ENCODE assay signal across 9 cellular contexts in the genomic region with DNA sequence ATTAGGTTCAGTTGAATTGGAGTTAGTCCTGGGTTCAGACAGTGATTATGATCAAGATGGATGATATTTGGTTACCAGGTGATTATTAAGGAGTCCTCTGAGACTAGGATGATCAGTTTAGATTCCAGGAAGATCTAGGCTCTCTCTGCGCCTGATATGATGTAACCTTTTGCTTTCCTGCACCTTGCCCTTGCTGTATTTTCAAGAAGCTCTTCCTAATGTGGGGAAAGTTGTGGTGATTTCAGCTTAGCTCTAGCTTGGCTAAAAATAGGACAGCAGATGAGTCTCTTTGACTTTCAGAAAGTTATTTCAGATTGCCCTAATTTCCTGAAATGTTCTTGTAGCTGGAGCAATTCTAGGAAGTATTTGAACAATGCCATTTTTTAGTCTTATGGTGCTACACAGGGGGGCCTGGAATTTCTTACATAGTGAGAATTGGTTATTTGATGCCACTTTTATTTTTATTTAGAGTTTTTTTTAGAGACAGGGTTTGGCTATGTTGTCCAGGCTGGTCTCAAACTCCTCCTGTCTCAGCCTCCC. TPM values are rescaled to one million over a fixed set of nuclear protein-coding genes. Genes with fewer than 3 reads are reported as not detected.
DNase-seq lines count a peak whose midpoint lies in the region; ATAC-seq, FAIRE-seq and TF ChIP-seq lines count a peak whose summit lies in the region.
"Had no signal": no experiment of that assay in that cellular context is flagged by ENCODE, and none has a peak within 500 bp of the region (broad histone marks: within the 10 kb centered on the region; RNA-seq: fewer than 3 reads in every experiment).

No MANE protein-coding gene starts in this region.

- POLR2A ChIA-PET in activated CD4-positive, alpha-beta T cell treated with anti-CD3 and anti-CD28 coated beads, Interleukin-2, amount 10 ng/mL, durations not matched to agents 7 days and 5 days (lab: Charles Lee), result no interaction called here

- H3K36me3 ChIP-seq in Karpas-422 (ENCODE audit: insufficient read depth, low read length) (peaks cover 15% of the 10 kb centered on the region; the same call in 1 of the 2 replicates), neutrophil (no peaks in the 10 kb centered on the region), BE2C (no peaks in the 10 kb centered on the region; the same call in 1 of the 2 replicates)

- no peak overlapping the region for H3K9ac ChIP-seq in Karpas-422 (ENCODE audit: low read length)

- CTCF ChIA-PET in activated CD4-positive, alpha-beta T cell treated with anti-CD3 and anti-CD28 coated beads, Interleukin-2, amount 10 ng/mL, durations not matched to agents 7 days and 5 days (lab: Charles Lee), result no interaction called here

- H3K27me3 Mint-ChIP-seq in activated CD4-positive, alpha-beta T cell treated with anti-CD3 and anti-CD28 coated beads, Interleukin-2, amount 10 ng/mL, durations not matched to agents 7 days and 5 days, result no peaks in the 10 kb centered on the region

- ATAC-seq in GM18867 (IDR thresholded peaks at IDR 0.05; ENCODE audit: unreplicated experiment) (no peak), HG02610 (IDR thresholded peaks at IDR 0.05; ENCODE audit: unreplicated experiment) (no peak)

- H3K9me3 Mint-ChIP-seq in activated CD4-positive, alpha-beta T cell treated with anti-CD3 and anti-CD28 coated beads, Interleukin-2, amount 10 ng/mL, durations not matched to agents 7 days and 5 days, result no peaks in the 10 kb centered on the region

- H3K4me3 ChIP-seq in Karpas-422 (ENCODE audit: low read length) (no peak overlapping the region), neutrophil (ENCODE audit: low read depth in 1 of 2, low read length in 1 of 2) (no peak overlapping the region), BE2C (ENCODE audit: low read depth, low read length) (no peak overlapping the region)

- TF ChIP-seq CTCF in D721Med (IDR thresholded peaks at IDR 0.05; ENCODE audit: insufficient read depth, missing control alignments) (no peak), neutrophil (IDR thresholded peaks at IDR 0.05) (no peak), BE2C (IDR thresholded peaks at IDR 0.05; ENCODE audit: low read depth, low read length) (no peak)

- FAIRE-seq in D721Med (lab: Jason Lieb, UNC), result peak; percentile 78

- H3K79me2 ChIP-seq in Karpas-422 (ENCODE audit: low read length), result peaks cover 80% of the 10 kb centered on the region

- peak overlapping the region; percentile 5 for H3K4me2 ChIP-seq in Karpas-422 (ENCODE audit: low read depth, low read length, poor library complexity, severe bottlenecking)

- no peak overlapping the region for H2AFZ ChIP-seq in Karpas-422 (ENCODE audit: low read length)

- H3K4me1 ChIP-seq in Karpas-422 (ENCODE audit: low read length), result peaks cover 53% of the 10 kb centered on the region
- peaks cover 44 to 48% of the 10 kb centered on the region in 2 experiments for H3K4me1 ChIP-seq in neutrophil (ENCODE audit: control insufficient read depth in 1 of 2, insufficient read depth in 1 of 2, low read depth in 1 of 2, low read length in 1 of 2)
- H3K4me1 ChIP-seq in BE2C, result peaks cover 7% of the 10 kb centered on the region

- no peak overlapping the region for H3K27ac Mint-ChIP-seq in activated CD4-positive, alpha-beta T cell treated with anti-CD3 and anti-CD28 coated beads, Interleukin-2, amount 10 ng/mL, durations not matched to agents 7 days and 5 days

- H4K20me1 ChIP-seq in Karpas-422 (ENCODE audit: insufficient read depth, low read depth, low read length), result peaks cover 31% of the 10 kb centered on the region; the same call in 1 of the 2 replicates

- no peak overlapping the region for H3K4me3 Mint-ChIP-seq in activated CD4-positive, alpha-beta T cell treated with anti-CD3 and anti-CD28 coated beads, Interleukin-2, amount 10 ng/mL, durations not matched to agents 7 days and 5 days

- no peak for DNase-seq in D721Med (ENCODE audit: insufficient read length, low spot score)
- DNase-seq in Karpas-422, result no peak
- DNase-seq in dedifferentiated amniotic fluid mesenchymal stem cell (ENCODE audit: extremely low spot score), result peak; percentile 25
- DNase-seq in activated CD4-positive, alpha-beta T cell treated with anti-CD3 and anti-CD28 coated beads, Interleukin-2, amount 10 ng/mL, durations not matched to agents 7 days and 5 days, result no peak
- no peak for DNase-seq in BE2C
- DNase-seq: NCI-H774 had no signal

- H3K27ac ChIP-seq in Karpas-422 (ENCODE audit: low read length) (peak overlapping the region; percentile 30; the same call in 1 of the 2 replicates), neutrophil (peak overlapping the region; percentile 53)

- H3K27me3 ChIP-seq in Karpas-422 (ENCODE audit: low read length), result no peaks in the 10 kb centered on the region
- H3K27me3 ChIP-seq in neutrophil, result no peaks in the 10 kb centered on the region
- H3K27me3 ChIP-seq in BE2C, result no peaks in the 10 kb centered on the region

- H3K9me3 ChIP-seq in Karpas-422 (ENCODE audit: low read length), result no peaks in the 10 kb centered on the region
- H3K9me3 ChIP-seq in neutrophil, result no peaks in the 10 kb centered on the region
- H3K9me3 ChIP-seq in BE2C, result no peaks in the 10 kb centered on the region

- H3K9me2 ChIP-seq in Karpas-422 (replicated peaks; ENCODE audit: insufficient read depth, low read length), result no peaks in the 10 kb centered on the region

- H3K36me3 Mint-ChIP-seq in activated CD4-positive, alpha-beta T cell treated with anti-CD3 and anti-CD28 coated beads, Interleukin-2, amount 10 ng/mL, durations not matched to agents 7 days and 5 days (ENCODE audit: low read depth), result peaks cover 9% of the 10 kb centered on the region

- peaks cover 46% of the 10 kb centered on the region for H3K4me1 Mint-ChIP-seq in activated CD4-positive, alpha-beta T cell treated with anti-CD3 and anti-CD28 coated beads, Interleukin-2, amount 10 ng/mL, durations not matched to agents 7 days and 5 days

RNA-seq across cellular contexts. Expression of a gene that starts 3.8 kb away (rescaled TPM):
- total RNA-seq in Karpas-422 (2014; rRNA removed; shearing (Covaris generic); ENCODE audit: low replicate concordance), result 13.1 and 24.3 TPM in 2 replicates
- total RNA-seq in activated CD4-positive, alpha-beta T cell treated with anti-CD3 and anti-CD28 coated beads, Interleukin-2, amount 10 ng/mL, durations not matched to agents 7 days and 5 days, result 10 to 100 TPM; 31.1 to 32.0 TPM
- polyA plus RNA-seq in BE2C (2012; ENCODE audit: insufficient read depth, insufficient read length, low read depth), result 6.2 TPM
